In the genomic region with DNA sequence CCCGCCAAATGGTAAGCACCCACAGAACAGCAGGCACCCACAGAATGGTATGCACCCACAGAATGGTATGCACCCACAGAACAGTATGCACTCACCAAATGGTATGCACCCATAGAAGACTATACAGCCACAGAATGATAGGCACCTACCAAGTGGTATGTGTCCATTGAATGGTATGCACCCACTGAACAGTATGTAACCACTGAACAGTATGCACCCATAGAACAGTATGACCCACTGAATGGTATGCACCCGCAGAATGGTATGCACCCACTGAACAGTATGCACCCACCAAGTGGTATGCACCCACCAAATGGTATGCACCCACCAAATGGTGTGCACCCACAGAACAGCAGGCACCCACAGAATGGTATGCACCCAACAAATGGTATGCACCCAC, we compare ENCODE assay signal across 29 cellular contexts. TPM values are rescaled to one million over a fixed set of nuclear protein-coding genes. Genes with fewer than 3 reads are reported as not detected.
"Had no signal": no experiment of that assay in that cellular context is flagged by ENCODE, and none has a peak within 500 bp of the region (broad histone marks: within the 10 kb centered on the region; RNA-seq: fewer than 3 reads in every experiment).

No MANE protein-coding gene starts in this region.

- H3K4me2 ChIP-seq: smooth muscle cell had no signal

- H3K4me3 ChIP-seq: ovary, psoas muscle, right lobe of liver, sigmoid colon, skin epidermis, smooth muscle cell, spleen, stomach, thoracic aorta, thyroid gland, tibial nerve, upper lobe of left lung, vagina had no signal

- DNase-seq: naive thymus-derived CD8-positive, alpha-beta T cell; nephron progenitor cell; occipital lobe; ovary; posterior cingulate gyrus; psoas muscle; right cardiac atrium; right lobe of liver; sigmoid colon; spleen; stimulated activated CD4-positive, alpha-beta T cell treated with anti-CD3 and anti-CD28 coated beads, Interleukin-12 subunit alpha, Interleukin-12 subunit beta, amount 100 ng/mL, for 4 hours; stimulated activated CD4-positive, alpha-beta T cell treated with anti-CD3 and anti-CD28 coated beads, Interleukin-1b, Interleukin-23, amount 100 ng/mL, for 48 hours; stimulated activated CD4-positive, alpha-beta T cell treated with anti-CD3 and anti-CD28 coated beads, Interleukin-4, amount 100 ng/mL, for 1 hour; stimulated activated CD4-positive, alpha-beta T cell treated with anti-CD3 and anti-CD28 coated beads, Interleukin-4, amount 100 ng/mL, for 4 hours; stimulated activated CD8-positive, alpha-beta memory T cell treated with anti-CD3 and anti-CD28 coated beads, Interleukin-4, amount 100 ng/mL, for 48 hours; stimulated activated naive B cell treated with anti-CD40 and anti-IgM and Interleukin-4, amounts not matched to agents 10 μg/mL and 1 μg/mL and 100 μg/mL, for 72 hours; stimulated activated naive CD4-positive, alpha-beta T cell treated with Interleukin-2 at 50 U/mL for 16 hours; stomach; thyroid gland; trophoblast cell; upper lobe of left lung had no signal

- H3K4me1 Mint-ChIP-seq: naive thymus-derived CD8-positive, alpha-beta T cell; nephron progenitor cell; stimulated activated naive B cell treated with anti-CD40 and anti-IgM and Interleukin-4, amounts not matched to agents 10 μg/mL and 1 μg/mL and 100 μg/mL, for 72 hours had no signal

- H3K36me3 ChIP-seq: ovary, right lobe of liver had no signal

- H3K4me3 Mint-ChIP-seq: naive thymus-derived CD8-positive, alpha-beta T cell; nephron progenitor cell; neural crest cell; stimulated activated naive B cell treated with anti-CD40 and anti-IgM and Interleukin-4, amounts not matched to agents 10 μg/mL and 1 μg/mL and 100 μg/mL, for 72 hours had no signal

- H3K27ac ChIP-seq: ovary, parathyroid adenoma, psoas muscle, right lobe of liver, sigmoid colon, skin epidermis, spleen, stomach, thoracic aorta, thyroid gland, tibial nerve, upper lobe of left lung, vagina had no signal

- H3K27me3 Mint-ChIP-seq: progenitor cell of endocrine pancreas had no signal

- H3K79me2 ChIP-seq: parathyroid adenoma had no signal

- ATAC-seq: naive thymus-derived CD8-positive, alpha-beta T cell; psoas muscle; right cardiac atrium; right lobe of liver; stimulated activated naive B cell treated with anti-CD40 and anti-IgM and Interleukin-4, amounts not matched to agents 10 μg/mL and 1 μg/mL and 100 μg/mL, for 72 hours had no signal

- H3K36me3 Mint-ChIP-seq: naive thymus-derived CD8-positive, alpha-beta T cell; stimulated activated naive B cell treated with anti-CD40 and anti-IgM and Interleukin-4, amounts not matched to agents 10 μg/mL and 1 μg/mL and 100 μg/mL, for 72 hours had no signal

- H3K9ac ChIP-seq: parathyroid adenoma had no signal

- H3K9me3 ChIP-seq: ovary, psoas muscle, right lobe of liver, sigmoid colon, spleen, stomach, thoracic aorta, thyroid gland, tibial nerve, upper lobe of left lung, vagina had no signal

- H3K4me1 ChIP-seq: parathyroid adenoma, psoas muscle, right lobe of liver, spleen, stomach, thyroid gland, tibial nerve, upper lobe of left lung, vagina had no signal

- H3K27me3 ChIP-seq: ovary, right lobe of liver, sigmoid colon, spleen, stomach, thyroid gland, tibial nerve, upper lobe of left lung, vagina had no signal

- H2AFZ ChIP-seq: parathyroid adenoma had no signal

- H3K27ac Mint-ChIP-seq: naive thymus-derived CD8-positive, alpha-beta T cell; nephron progenitor cell; progenitor cell of endocrine pancreas; stimulated activated naive B cell treated with anti-CD40 and anti-IgM and Interleukin-4, amounts not matched to agents 10 μg/mL and 1 μg/mL and 100 μg/mL, for 72 hours had no signal

- H3K9me3 Mint-ChIP-seq: nephron progenitor cell; neural crest cell; stimulated activated naive B cell treated with anti-CD40 and anti-IgM and Interleukin-4, amounts not matched to agents 10 μg/mL and 1 μg/mL and 100 μg/mL, for 72 hours had no signal

RNA-seq across cellular contexts. Expression of gene CCDC149, which starts 40.1 kb away (rescaled TPM):
- polyA plus RNA-seq: naive thymus-derived CD8-positive, alpha-beta T cell had no signal
